19 cellular contexts compared by ENCODE assay signal in genomic region chr15:22950211-22950990, GRCh38. TPM values are rescaled to one million over a fixed set of nuclear protein-coding genes. Genes with fewer than 3 reads are reported as not detected.
A peak's percentile ranks its signal among the peaks of the same experiment; 100 is the strongest.
DNase-seq lines count a peak whose midpoint lies in the region; ATAC-seq and TF ChIP-seq lines count a peak whose summit lies in the region.
"Had no signal": no experiment of that assay in that cellular context is flagged by ENCODE, and none has a peak within 500 bp of the region (broad histone marks: within the 10 kb centered on the region; RNA-seq: fewer than 3 reads in every experiment).

No MANE protein-coding gene starts in this region.

- H3K27ac ChIP-seq in BLaER1 treated with 17β-estradiol and CSF1 and Interleukin-3, amounts not matched to agents 10 nM and 100 nM = peak overlapping the region in 9 of 11 experiments; percentile 61 to 83 (median 67); a peak in 19 of 22 replicates
- H3K27ac ChIP-seq in left lung (peak overlapping the region; percentile 3 to 61), gastrocnemius medialis (peak overlapping the region; percentile 38 to 61 (median 58))

- peaks cover 85 to 97% (median 90%) of the 10 kb centered on the region in 10 experiments for H3K4me1 ChIP-seq in BLaER1 treated with 17β-estradiol and CSF1 and Interleukin-3, amounts not matched to agents 10 nM and 100 nM
- H3K4me1 ChIP-seq in left lung (peaks cover 9 to 70% of the 10 kb centered on the region in 2 donors), gastrocnemius medialis (peaks cover 18 to 21% of the 10 kb centered on the region in 2 donors)

- intact Hi-C loops in MCF 10A (cut with micrococcal nuclease) (no loop called here), left lung (cut with DNase I) (no loop called here), gastrocnemius medialis (cut with DNase I; ENCODE audit: low total_unique reads) (no loop called here)
- intact Hi-C loops in activated CD4-positive, alpha-beta T cell treated with anti-CD3 and anti-CD28 coated beads for 36 hours (cut with DNase I, micrococcal nuclease) = loop anchor here in 1 of 2 experiments (5.0 kb wide), 1 partner anchor 52 kb away; no protein-coding TSS in a partner anchor

- peaks cover 11 to 25% (median 20%) of the 10 kb centered on the region in 11 experiments; a peak in 21 of 22 replicates for H3K36me3 ChIP-seq in BLaER1 treated with 17β-estradiol and CSF1 and Interleukin-3, amounts not matched to agents 10 nM and 100 nM
- H3K36me3 ChIP-seq in left lung (peaks cover 0 to 18% of the 10 kb centered on the region in 2 donors), gastrocnemius medialis (no peaks in the 10 kb centered on the region)

- H3K9me3 Mint-ChIP-seq in MCF 10A (ENCODE audit: unreplicated experiment) = no peaks in the 10 kb centered on the region
- H3K9me3 Mint-ChIP-seq in activated CD4-positive, alpha-beta T cell treated with anti-CD3 and anti-CD28 coated beads for 36 hours (ENCODE audit: low read depth) = no peaks in the 10 kb centered on the region
- H3K9me3 Mint-ChIP-seq: activated CD4-positive, alpha-beta memory T cell treated with anti-CD3 and anti-CD28 coated beads, Interleukin-2, amount 10 ng/mL, durations not matched to agents 7 days and 5 days; activated T-helper 1 cell treated with anti-CD3 and anti-CD28 coated beads, Interleukin-12 subunit alpha, Interleukin-12 subunit beta, Interleukin-2, Interleukin-4 antibody, amounts not matched to agents 30 ng/mL and 10 ng/mL and 1 ng/mL, durations not matched to agents 14 hours and 24 hours and 36 hours had no signal

- no peak overlapping the region for H3K4me3 Mint-ChIP-seq in MCF 10A (ENCODE audit: unreplicated experiment)
- no peak overlapping the region for H3K4me3 Mint-ChIP-seq in activated CD4-positive, alpha-beta T cell treated with anti-CD3 and anti-CD28 coated beads for 36 hours
- H3K4me3 Mint-ChIP-seq: activated CD4-positive, alpha-beta memory T cell treated with anti-CD3 and anti-CD28 coated beads, Interleukin-2, amount 10 ng/mL, durations not matched to agents 7 days and 5 days; activated T-helper 1 cell treated with anti-CD3 and anti-CD28 coated beads, Interleukin-12 subunit alpha, Interleukin-12 subunit beta, Interleukin-2, Interleukin-4 antibody, amounts not matched to agents 30 ng/mL and 10 ng/mL and 1 ng/mL, durations not matched to agents 14 hours and 24 hours and 36 hours had no signal

- H3K4me2 ChIP-seq in BLaER1 treated with 17β-estradiol and CSF1 and Interleukin-3, amounts not matched to agents 10 nM and 100 nM = peak overlapping the region; percentile 80 to 100 (median 96)

- H3K27me3 ChIP-seq in BLaER1 treated with 17β-estradiol and CSF1 and Interleukin-3, amounts not matched to agents 10 nM and 100 nM = no peaks in the 10 kb centered on the region; a peak in 1 of 22 replicates
- no peaks in the 10 kb centered on the region for H3K27me3 ChIP-seq in left lung
- H3K27me3 ChIP-seq in gastrocnemius medialis = no peaks in the 10 kb centered on the region

- in situ Hi-C loops in gastrocnemius medialis (cut with MboI; ENCODE audit: low sequenced_read_pairs in 4 of 4) = no loop called here

- H3K9ac ChIP-seq in BLaER1 treated with 17β-estradiol and CSF1 and Interleukin-3, amounts not matched to agents 10 nM and 100 nM = peak overlapping the region; percentile 17 to 70 (median 51); a peak in 19 of 22 replicates

- BruUV-seq in MCF 10A (replicated peaks; lab: Mats Ljungman, UMichigan) = no TSS peak

- TF ChIP-seq CTCF in MCF 10A (IDR thresholded peaks at IDR 0.05; ENCODE audit: unreplicated experiment) = no peak
- no peak for TF ChIP-seq CTCF in left lung (IDR thresholded peaks at IDR 0.05)
- TF ChIP-seq CTCF in gastrocnemius medialis (IDR thresholded peaks at IDR 0.05 in 4 of 5, conservative IDR thresholded peaks at IDR 0.05 in 1 of 5) = no peak

- CTCF ChIA-PET in MCF 10A (lab: Yijun Ruan, JAX) = interaction anchor here (0.6 to 0.8 kb wide), 2 partner anchors 29 to 44 kb away, joined by 3 read pairs; partner anchors contain the start of gene CYFIP1
- CTCF ChIA-PET in activated CD4-positive, alpha-beta T cell treated with anti-CD3 and anti-CD28 coated beads for 36 hours (lab: Charles Lee) = no interaction called here

- no peak for TF ChIP-seq POLR2A in gastrocnemius medialis (IDR thresholded peaks at IDR 0.05)

- DNase-seq in MCF 10A (ENCODE audit: unreplicated experiment) (no peak), left lung (no peak), gastrocnemius medialis (no peak), T-helper 9 cell (no peak)
- DNase-seq in activated CD4-positive, alpha-beta T cell treated with anti-CD3 and anti-CD28 coated beads for 36 hours = no peak
- DNase-seq: activated CD4-positive, alpha-beta memory T cell treated with anti-CD3 and anti-CD28 coated beads, Interleukin-2, amount 10 ng/mL, durations not matched to agents 7 days and 5 days; anterior cingulate cortex; Calu3; NCI-H2029; NCI-H524 treated with DMSO at 0.1 percent for 48 hours; OCI-M1; stimulated activated CD4-positive, alpha-beta T cell treated with anti-CD3 and anti-CD28 coated beads, Interleukin-4, amount 100 ng/mL, for 4 hours had no signal

- peaks cover 24 to 100% (median 81%) of the 10 kb centered on the region in 11 experiments for H4K20me1 ChIP-seq in BLaER1 treated with 17β-estradiol and CSF1 and Interleukin-3, amounts not matched to agents 10 nM and 100 nM

- peak overlapping the region in 8 of 10 experiments; percentile 12 to 50 (median 23); a peak in 15 of 20 replicates for H3K4me3 ChIP-seq in BLaER1 treated with 17β-estradiol and CSF1 and Interleukin-3, amounts not matched to agents 10 nM and 100 nM
- no peak overlapping the region for H3K4me3 ChIP-seq in left lung
- peak overlapping the region in 1 of 4 donors; percentile 11 for H3K4me3 ChIP-seq in gastrocnemius medialis
- H3K4me3 ChIP-seq: lung had no signal

- peaks cover 30% of the 10 kb centered on the region for H3K36me3 Mint-ChIP-seq in MCF 10A (ENCODE audit: insufficient read depth, unreplicated experiment)
- H3K36me3 Mint-ChIP-seq in activated CD4-positive, alpha-beta T cell treated with anti-CD3 and anti-CD28 coated beads for 36 hours (ENCODE audit: low read depth) = no peaks in the 10 kb centered on the region

- POLR2A ChIA-PET in MCF 10A (lab: Yijun Ruan, JAX) = interaction anchor here (1.8 kb wide), 1 partner anchor 13 kb away, joined by 5 read pairs; no protein-coding TSS in a partner anchor
- POLR2A ChIA-PET in activated CD4-positive, alpha-beta T cell treated with anti-CD3 and anti-CD28 coated beads for 36 hours (lab: Charles Lee) = no interaction called here

- ATAC-seq in left lung = no peak
- ATAC-seq in gastrocnemius medialis = no peak
- ATAC-seq in activated CD4-positive, alpha-beta T cell treated with anti-CD3 and anti-CD28 coated beads for 36 hours = no peak
- no peak for ATAC-seq in HG03460 (IDR thresholded peaks at IDR 0.05; ENCODE audit: unreplicated experiment)
- ATAC-seq in GM19455 (IDR thresholded peaks at IDR 0.05; ENCODE audit: unreplicated experiment) = no peak
- ATAC-seq: esophagus mucosa, SK-N-SH treated with all-trans-retinoic acid at 6 μM for 48 hours had no signal

- no peaks in the 10 kb centered on the region for H3K9me3 ChIP-seq in BLaER1 treated with 17β-estradiol and CSF1 and Interleukin-3, amounts not matched to agents 10 nM and 100 nM (replicated peaks in 1 of 11)
- no peaks in the 10 kb centered on the region for H3K9me3 ChIP-seq in left lung
- H3K9me3 ChIP-seq in gastrocnemius medialis = no peaks in the 10 kb centered on the region

- no peaks in the 10 kb centered on the region for H3K27me3 Mint-ChIP-seq in MCF 10A (ENCODE audit: insufficient read depth, unreplicated experiment)
- peaks cover 14% of the 10 kb centered on the region for H3K27me3 Mint-ChIP-seq in activated CD4-positive, alpha-beta T cell treated with anti-CD3 and anti-CD28 coated beads for 36 hours
- H3K27me3 Mint-ChIP-seq: activated CD4-positive, alpha-beta memory T cell treated with anti-CD3 and anti-CD28 coated beads, Interleukin-2, amount 10 ng/mL, durations not matched to agents 7 days and 5 days had no signal

- H3K27ac Mint-ChIP-seq in MCF 10A (ENCODE audit: low read depth, unreplicated experiment) = peak overlapping the region; percentile 54
- H3K27ac Mint-ChIP-seq in activated CD4-positive, alpha-beta T cell treated with anti-CD3 and anti-CD28 coated beads for 36 hours = no peak overlapping the region
- H3K27ac Mint-ChIP-seq: activated CD4-positive, alpha-beta memory T cell treated with anti-CD3 and anti-CD28 coated beads, Interleukin-2, amount 10 ng/mL, durations not matched to agents 7 days and 5 days; activated T-helper 1 cell treated with anti-CD3 and anti-CD28 coated beads, Interleukin-12 subunit alpha, Interleukin-12 subunit beta, Interleukin-2, Interleukin-4 antibody, amounts not matched to agents 30 ng/mL and 10 ng/mL and 1 ng/mL, durations not matched to agents 14 hours and 24 hours and 36 hours had no signal

- H3K4me1 Mint-ChIP-seq in MCF 10A (ENCODE audit: insufficient read depth, unreplicated experiment) = peaks cover 15% of the 10 kb centered on the region
- peaks cover 12% of the 10 kb centered on the region for H3K4me1 Mint-ChIP-seq in activated CD4-positive, alpha-beta T cell treated with anti-CD3 and anti-CD28 coated beads for 36 hours

RNA-seq across cellular contexts. Expression of gene CYFIP1, which starts 29.8 kb away (rescaled TPM):
- total RNA-seq in MCF 10A (2022) = 85.7 and 99.1 TPM in 2 replicates
- total RNA-seq in left lung = 100 to 1,000 TPM; 141 to 164 TPM
- total RNA-seq in gastrocnemius medialis = 10 to 100 TPM; 31.1 to 52.6 (median 37.4) TPM
- total RNA-seq in activated CD4-positive, alpha-beta T cell treated with anti-CD3 and anti-CD28 coated beads for 36 hours = 10 to 100 TPM; 31.1 to 32.8 TPM

Comparison
In these comparisons a context has a peak if more than half of its experiments do, and no peak if none do; other contexts are left out.
1. H3K4me3 ChIP-seq: peak in BLaER1 treated with 17β-estradiol and CSF1 and Interleukin-3, amounts not matched to agents 10 nM and 100 nM (8 of 10); none in left lung (0 of 2).
2. Peak in every context shown above with its lines, with median percentiles within 50 percentile points of each other: H3K27ac ChIP-seq.